Comparison of ENCODE assay signal across 25 cellular contexts in genomic region chr10:49735161-49735560, GRCh38. TPM values are rescaled to one million over a fixed set of nuclear protein-coding genes. Genes with fewer than 3 reads are reported as not detected.
"Had no signal": no experiment of that assay in that cellular context is flagged by ENCODE, and none has a peak within 500 bp of the region (broad histone marks: within the 10 kb centered on the region; RNA-seq: fewer than 3 reads in every experiment).

No MANE protein-coding gene starts in this region.

- H3K27me3 ChIP-seq: esophagus squamous epithelium, gastroesophageal sphincter, left lung, neutrophil, right lobe of liver, testis, tibial nerve had no signal

- H3K9me3 ChIP-seq: esophagus squamous epithelium, gastroesophageal sphincter, left lung, lower lobe of right lung, neutrophil, psoas muscle, right lobe of liver, testis, tibial nerve had no signal

- DNase-seq: effector memory CD8-positive, alpha-beta T cell; esophagus squamous epithelium; foreskin fibroblast; glutamatergic neuron; lower lobe of right lung; mesendoderm; naive thymus-derived CD8-positive, alpha-beta T cell; psoas muscle; retina; stimulated activated CD4-positive, alpha-beta T cell treated with anti-CD3 and anti-CD28 coated beads, Interleukin-15, amount 100 ng/mL, for 24 hours; stimulated activated CD4-positive, alpha-beta T cell treated with anti-CD3 and anti-CD28 coated beads, Interleukin-1b, Interleukin-23, amount 100 ng/mL, for 48 hours; stimulated activated CD4-positive, alpha-beta T cell treated with anti-CD3 and anti-CD28 coated beads, Interleukin-4, amount 100 ng/mL, for 24 hours; testis had no signal

- H3K36me3 ChIP-seq: esophagus squamous epithelium, gastroesophageal sphincter, left lung, lower lobe of right lung, neutrophil, tibial nerve had no signal

- H3K27ac ChIP-seq: esophagus squamous epithelium, gastroesophageal sphincter, left lung, lower lobe of right lung, neutrophil, psoas muscle, right lobe of liver, testis, tibial nerve had no signal

- H3K4me3 ChIP-seq: esophagus squamous epithelium, gastroesophageal sphincter, left lung, lower lobe of right lung, psoas muscle, right lobe of liver, testis, tibial nerve had no signal

- H3K4me1 ChIP-seq: esophagus squamous epithelium, gastroesophageal sphincter, left lung, lower lobe of right lung, psoas muscle, right lobe of liver, testis, tibial nerve had no signal

RNA-seq across cellular contexts. Expression of gene OGDHL, which starts 27.0 kb away (rescaled TPM):
- total RNA-seq: mononuclear cell; naive thymus-derived CD8-positive, alpha-beta T cell; subcutaneous adipose tissue; tibial nerve had no signal
- polyA plus RNA-seq: naive thymus-derived CD8-positive, alpha-beta T cell had no signal

RNA-seq across cellular contexts. Expression of gene C10orf53, which starts 55.7 kb away (rescaled TPM):
- total RNA-seq: chondrocyte; epithelial cell of proximal tubule; esophagus squamous epithelium; gastroesophageal sphincter; left lung; lower lobe of right lung; mononuclear cell; naive thymus-derived CD8-positive, alpha-beta T cell; osteoblast; psoas muscle; right lobe of liver; subcutaneous adipose tissue; tibial nerve; ureter had no signal
- polyA plus RNA-seq: naive thymus-derived CD8-positive, alpha-beta T cell; neural cell; psoas muscle had no signal
